13 cellular contexts compared by ENCODE assay signal in genomic region chr17:27038676-27039075, GRCh38.
DNase-seq lines count a peak whose midpoint lies in the region; ATAC-seq and TF ChIP-seq lines count a peak whose summit lies in the region.
"Had no signal": no experiment of that assay in that cellular context is flagged by ENCODE, and none has a peak within 500 bp of the region (broad histone marks: within the 10 kb centered on the region; RNA-seq: fewer than 3 reads in every experiment).

No MANE protein-coding gene starts in this region.

- H3K36me3 ChIP-seq in breast epithelium, result no peaks in the 10 kb centered on the region
- no peaks in the 10 kb centered on the region for H3K36me3 ChIP-seq in MG63
- H3K36me3 ChIP-seq in Panc1 (ENCODE audit: control insufficient read depth, insufficient read depth, low read length), result no peaks in the 10 kb centered on the region

- TF ChIP-seq CTCF in MCF 10A (IDR thresholded peaks at IDR 0.05; ENCODE audit: unreplicated experiment), result no peak
- no peak for TF ChIP-seq CTCF in breast epithelium (IDR thresholded peaks at IDR 0.05)
- TF ChIP-seq CTCF in Panc1 (IDR thresholded peaks at IDR 0.05), result peak; percentile 56

- H3K9me3 ChIP-seq in breast epithelium (peaks cover 0 to 4% of the 10 kb centered on the region in 2 donors), MG63 (no peaks in the 10 kb centered on the region), Panc1 (ENCODE audit: control insufficient read depth, insufficient read depth, low read depth, low read length) (no peaks in the 10 kb centered on the region)

- H3K36me3 Mint-ChIP-seq in MCF 10A (ENCODE audit: insufficient read depth, unreplicated experiment), result no peaks in the 10 kb centered on the region
- H3K36me3 Mint-ChIP-seq in stimulated activated naive B cell treated with anti-CD40 and anti-IgM and Interleukin-4, amounts not matched to agents 10 μg/mL and 1 μg/mL and 100 μg/mL, for 72 hours, result no peaks in the 10 kb centered on the region

- no peaks in the 10 kb centered on the region for H3K27me3 Mint-ChIP-seq in MCF 10A (ENCODE audit: insufficient read depth, unreplicated experiment)
- H3K27me3 Mint-ChIP-seq in stimulated activated naive B cell treated with anti-CD40 and anti-IgM and Interleukin-4, amounts not matched to agents 10 μg/mL and 1 μg/mL and 100 μg/mL, for 72 hours, result no peaks in the 10 kb centered on the region

- H3K27ac ChIP-seq in breast epithelium (no peak overlapping the region), Panc1 (ENCODE audit: low read length) (no peak overlapping the region)

- peaks cover 5% of the 10 kb centered on the region for H3K9me3 Mint-ChIP-seq in MCF 10A (ENCODE audit: unreplicated experiment)
- peaks cover 0 to 2% of the 10 kb centered on the region in 2 donors for H3K9me3 Mint-ChIP-seq in stimulated activated naive B cell treated with anti-CD40 and anti-IgM and Interleukin-4, amounts not matched to agents 10 μg/mL and 1 μg/mL and 100 μg/mL, for 72 hours

- DNase-seq in MCF 10A (ENCODE audit: unreplicated experiment), result peak; percentile 36
- no peak for DNase-seq in breast epithelium (ENCODE audit: low spot score in 2 of 2)
- DNase-seq in MG63, result peak; percentile 5
- DNase-seq in Panc1 (ENCODE audit: low read depth, low spot score), result no peak
- peak; percentile 9 for DNase-seq in stimulated activated naive B cell treated with anti-CD40 and anti-IgM and Interleukin-4, amounts not matched to agents 10 μg/mL and 1 μg/mL and 100 μg/mL, for 72 hours
- no peak for DNase-seq in activated CD8-positive, alpha-beta memory T cell treated with anti-CD3 and anti-CD28 coated beads for 24 hours
- DNase-seq: GOT3 had no signal

- ATAC-seq in Panc1 (0 out of 2 replicates have a peak, but pooled peaks have one; percentile 68), HG02852 (IDR thresholded peaks at IDR 0.05; ENCODE audit: unreplicated experiment) (no peak), HG03565 (IDR thresholded peaks at IDR 0.05; ENCODE audit: unreplicated experiment) (no peak)
- ATAC-seq in stimulated activated naive B cell treated with anti-CD40 and anti-IgM and Interleukin-4, amounts not matched to agents 10 μg/mL and 1 μg/mL and 100 μg/mL, for 72 hours (replicated peaks), result peak; percentile 84 to 86
- ATAC-seq: activated T-cell treated with anti-CD3 and anti-CD28 coated beads, Interleukin-2, amount 50 U/mL, for 72 hours; left lobe of liver had no signal

- in situ Hi-C loops in Panc1 (cut with HindIII; ENCODE audit: low pct_unique_long_range_greater_than_20kb, low sequenced_read_pairs), result no loop called here

- intact Hi-C loops in MCF 10A (cut with micrococcal nuclease) (no loop called here), breast epithelium (cut with DNase I; ENCODE audit: low total_unique reads) (no loop called here), Panc1 (cut with micrococcal nuclease; ENCODE audit: unreplicated experiment) (no loop called here)

- H3K4me3 Mint-ChIP-seq in MCF 10A (ENCODE audit: unreplicated experiment), result no peak overlapping the region
- no peak overlapping the region for H3K4me3 Mint-ChIP-seq in stimulated activated naive B cell treated with anti-CD40 and anti-IgM and Interleukin-4, amounts not matched to agents 10 μg/mL and 1 μg/mL and 100 μg/mL, for 72 hours
- H3K4me3 Mint-ChIP-seq: activated T-cell treated with anti-CD3 and anti-CD28 coated beads, Interleukin-2, amount 50 U/mL, for 72 hours; neural crest cell had no signal

- H3K4me3 ChIP-seq in breast epithelium (no peak overlapping the region), MG63 (no peak overlapping the region), Panc1 (ENCODE audit: low read depth in 2 of 2, low read length in 2 of 2) (no peak overlapping the region)
- H3K4me3 ChIP-seq: smooth muscle cell had no signal

- no peak overlapping the region for H3K27ac Mint-ChIP-seq in MCF 10A (ENCODE audit: low read depth, unreplicated experiment)
- no peak overlapping the region for H3K27ac Mint-ChIP-seq in stimulated activated naive B cell treated with anti-CD40 and anti-IgM and Interleukin-4, amounts not matched to agents 10 μg/mL and 1 μg/mL and 100 μg/mL, for 72 hours
- H3K27ac Mint-ChIP-seq: activated T-cell treated with anti-CD3 and anti-CD28 coated beads, Interleukin-2, amount 50 U/mL, for 72 hours had no signal

- no peaks in the 10 kb centered on the region for H3K4me1 Mint-ChIP-seq in MCF 10A (ENCODE audit: insufficient read depth, unreplicated experiment)
- H3K4me1 Mint-ChIP-seq in stimulated activated naive B cell treated with anti-CD40 and anti-IgM and Interleukin-4, amounts not matched to agents 10 μg/mL and 1 μg/mL and 100 μg/mL, for 72 hours, result peaks cover 15 to 21% of the 10 kb centered on the region in 2 donors
- H3K4me1 Mint-ChIP-seq: neural crest cell had no signal

- no peak for TF ChIP-seq POLR2A in breast epithelium (IDR thresholded peaks at IDR 0.05)

- POLR2A ChIA-PET in MCF 10A (lab: Yijun Ruan, JAX), result no interaction called here
- POLR2A ChIA-PET in Panc1 (lab: Charles Lee), result no interaction called here

- H3K4me1 ChIP-seq in breast epithelium (no peaks in the 10 kb centered on the region), Panc1 (ENCODE audit: control insufficient read depth, insufficient read depth, low read length) (no peaks in the 10 kb centered on the region)

- CTCF ChIA-PET in MCF 10A (lab: Yijun Ruan, JAX), result no interaction called here
- CTCF ChIA-PET in Panc1 (lab: Charles Lee), result no interaction called here

- H3K27me3 ChIP-seq in breast epithelium (no peaks in the 10 kb centered on the region), MG63 (no peaks in the 10 kb centered on the region), Panc1 (ENCODE audit: control insufficient read depth, insufficient read depth, low read length) (no peaks in the 10 kb centered on the region)

- BruUV-seq in MCF 10A (replicated peaks; lab: Mats Ljungman, UMichigan) (no TSS peak), Panc1 (replicated peaks; lab: Mats Ljungman, UMichigan) (no TSS peak)

Comparison
In these comparisons a context has a peak if more than half of its experiments do, and no peak if none do; other contexts are left out.
1. DNase-seq: peak in MCF 10A (single experiment), MG63 (single experiment) and stimulated activated naive B cell treated with anti-CD40 and anti-IgM and Interleukin-4, amounts not matched to agents 10 μg/mL and 1 μg/mL and 100 μg/mL, for 72 hours (single experiment); none in breast epithelium (0 of 2), Panc1 (single experiment) and activated CD8-positive, alpha-beta memory T cell treated with anti-CD3 and anti-CD28 coated beads for 24 hours (single experiment).
2. ATAC-seq: peak in Panc1 (single experiment) and stimulated activated naive B cell treated with anti-CD40 and anti-IgM and Interleukin-4, amounts not matched to agents 10 μg/mL and 1 μg/mL and 100 μg/mL, for 72 hours (2 of 2); none in HG02852 (single experiment) and HG03565 (single experiment).